ENCODE assay signal across 16 cellular contexts in genomic region chr17:71634376-71634775, GRCh38.
DNase-seq lines count a peak whose midpoint lies in the region; ATAC-seq and TF ChIP-seq lines count a peak whose summit lies in the region.
"Had no signal": no experiment of that assay in that cellular context is flagged by ENCODE, and none has a peak within 500 bp of the region (broad histone marks: within the 10 kb centered on the region; RNA-seq: fewer than 3 reads in every experiment).

No MANE protein-coding gene starts in this region.

- ATAC-seq in GM19328 (IDR thresholded peaks at IDR 0.05; ENCODE audit: unreplicated experiment) (no peak), GM19397 (IDR thresholded peaks at IDR 0.05; ENCODE audit: unreplicated experiment) (no peak), HG02938 (IDR thresholded peaks at IDR 0.05; ENCODE audit: unreplicated experiment) (no peak)
- ATAC-seq: GM12878, GM23338 had no signal

- H3K9me3 ChIP-seq in colonic mucosa (no peaks in the 10 kb centered on the region), smooth muscle cell (replicated peaks; ENCODE audit: low read depth) (no peaks in the 10 kb centered on the region)

- DNase-seq in NCI-H2171 (lab: John Stamatoyannopoulos, UW) (peak; percentile 2), NCI-H2171 treated with DMSO at 0.1 percent for 48 hours (lab: John Stamatoyannopoulos, UW) (no peak), RWPE1 (ENCODE audit: low spot score) (peak; percentile 4), colonic mucosa (no peak), smooth muscle cell (lab: John Stamatoyannopoulos, UW; ENCODE audit: unreplicated experiment) (no peak)
- DNase-seq: 8988T; ACHN; C1 segment of cervical spinal cord; CD4-positive, alpha-beta T cell; DMS79; H9 had no signal

- H3K27me3 ChIP-seq in colonic mucosa (no peaks in the 10 kb centered on the region), smooth muscle cell (ENCODE audit: low read depth) (no peaks in the 10 kb centered on the region)

- intact Hi-C loops in colonic mucosa (cut with DNase I): no loop called here

- no peak overlapping the region for H3K9ac ChIP-seq in colonic mucosa (ENCODE audit: low read depth in 2 of 2, low read length in 2 of 2)
- H3K9ac ChIP-seq in smooth muscle cell (ENCODE audit: low read depth): no peak overlapping the region

- H3K4me3 ChIP-seq in colonic mucosa (no peak overlapping the region), smooth muscle cell (no peak overlapping the region)
- H3K4me3 ChIP-seq: GM12878, GM23338 had no signal

- H3K27ac ChIP-seq in RWPE1 (no peak overlapping the region), colonic mucosa (peak overlapping the region; percentile 56), smooth muscle cell (ENCODE audit: low read depth) (peak overlapping the region; percentile 69)

- WGBS in smooth muscle cell (ENCODE audit: low lambda C conversion rate): 33% methylated on average over 1 of the region's 1 CpG

- H2AFZ ChIP-seq in smooth muscle cell (ENCODE audit: low read depth): no peak overlapping the region
- H2AFZ ChIP-seq: GM23338 had no signal

- no peaks in the 10 kb centered on the region for H4K20me1 ChIP-seq in smooth muscle cell (ENCODE audit: low read depth)

- no peaks in the 10 kb centered on the region for H3K79me2 ChIP-seq in smooth muscle cell (ENCODE audit: low read depth)

- peaks cover 12% of the 10 kb centered on the region for H3F3A ChIP-seq in smooth muscle cell (ENCODE audit: low read depth)

- H3K36me3 ChIP-seq in colonic mucosa (no peaks in the 10 kb centered on the region), smooth muscle cell (ENCODE audit: low read depth) (no peaks in the 10 kb centered on the region)

- H3K4me1 ChIP-seq in colonic mucosa (no peaks in the 10 kb centered on the region), smooth muscle cell (ENCODE audit: low read depth) (peaks cover 6% of the 10 kb centered on the region)

- POLR2A ChIA-PET in RWPE1 (lab: Yijun Ruan, JAX; ENCODE audit: low non-redundant PET): no interaction called here

- peak overlapping the region; percentile 70 for H3K4me2 ChIP-seq in smooth muscle cell
- H3K4me2 ChIP-seq: GM23338 had no signal

- CTCF ChIA-PET in RWPE1 (lab: Yijun Ruan, JAX): no interaction called here

- no peak for TF ChIP-seq CTCF in RWPE1 (conservative IDR thresholded peaks at IDR 0.05; ENCODE audit: low read depth)
- TF ChIP-seq CTCF in colonic mucosa (IDR thresholded peaks at IDR 0.05): no peak
- no peak for TF ChIP-seq CTCF in smooth muscle cell (IDR thresholded peaks at IDR 0.05; ENCODE audit: borderline replicate concordance, insufficient read depth, poor library complexity, severe bottlenecking)

Comparison
In these comparisons a context has a peak if more than half of its experiments do, and no peak if none do; other contexts are left out.
1. DNase-seq: peak in NCI-H2171 (single experiment) and RWPE1 (single experiment); none in NCI-H2171 treated with DMSO at 0.1 percent for 48 hours (single experiment), colonic mucosa (single experiment) and smooth muscle cell (single experiment).